8 cellular contexts compared by ENCODE assay signal in genomic region chr21:45549670-45550463, GRCh38. TPM values are rescaled to one million over a fixed set of nuclear protein-coding genes. Genes with fewer than 3 reads are reported as not detected.
DNase-seq lines count a peak whose midpoint lies in the region; ATAC-seq, FAIRE-seq and TF ChIP-seq lines count a peak whose summit lies in the region.

No MANE protein-coding gene starts in this region.

- no peak for FAIRE-seq in endothelial cell of umbilical vein (lab: Jason Lieb, UNC)

- H3K27ac Mint-ChIP-seq in IgD-negative memory B cell, result peak overlapping the region in 1 of 3 donors; percentile 92

- H4K20me1 ChIP-seq in endothelial cell of umbilical vein (replicated peaks; ENCODE audit: control insufficient read depth, extremely low read depth, insufficient read depth, low read length), result no peaks in the 10 kb centered on the region

- no peaks in the 10 kb centered on the region for H3K27me3 Mint-ChIP-seq in IgD-negative memory B cell

- no peak overlapping the region for H3K4me2 ChIP-seq in endothelial cell of umbilical vein (ENCODE audit: insufficient read depth, low read length)

- BruUV-seq in endothelial cell of umbilical vein (replicated peaks; lab: Mats Ljungman, UMichigan), result no TSS peak

- POLR2A ChIA-PET in endothelial cell of umbilical vein (lab: Charles Lee), result no interaction called here

- H2AFZ ChIP-seq in endothelial cell of umbilical vein (ENCODE audit: low read depth, low read length), result peak overlapping the region; percentile 69

- H3K79me2 ChIP-seq in endothelial cell of umbilical vein (ENCODE audit: control insufficient read depth, insufficient read depth, low read length), result no peaks in the 10 kb centered on the region

- H3K4me1 ChIP-seq in right atrium auricular region (peaks cover 0 to 5% of the 10 kb centered on the region in 2 donors), endothelial cell of umbilical vein (ENCODE audit: control insufficient read depth, extremely low read depth, insufficient read depth, low read length) (peaks cover 23% of the 10 kb centered on the region), upper lobe of left lung (peaks cover 0 to 31% (median 11%) of the 10 kb centered on the region in 4 donors)

- DNase-seq in cardiac septum (ENCODE audit: low spot score) (peak; percentile 82), right atrium auricular region (ENCODE audit: low spot score) (no peak), endothelial cell of umbilical vein (ENCODE audit: low read depth, low spot score) (no peak), upper lobe of left lung (peak in 1 of 2 donors; percentile 63), ACHN (no peak)
- DNase-seq in NK-92 treated with Interleukin-12 subunit alpha and Interleukin-12 subunit beta, amount 100 ng/mL, for 24 hours (lab: John Stamatoyannopoulos, UW), result no peak

- no peaks in the 10 kb centered on the region for H3K36me3 Mint-ChIP-seq in IgD-negative memory B cell

- H3K9me3 ChIP-seq in right atrium auricular region (no peaks in the 10 kb centered on the region), endothelial cell of umbilical vein (replicated peaks; ENCODE audit: control insufficient read depth, insufficient read depth, low read length) (no peaks in the 10 kb centered on the region), upper lobe of left lung (no peaks in the 10 kb centered on the region)

- H3K4me3 Mint-ChIP-seq in IgD-negative memory B cell, result peak overlapping the region; percentile 54 to 83 (median 64)

- no peak for ATAC-seq in upper lobe of left lung (ENCODE audit: low FRiP score in 2 of 2)
- no peak for ATAC-seq in HG02571 (IDR thresholded peaks at IDR 0.05; ENCODE audit: unreplicated experiment)

- H3K9ac ChIP-seq in endothelial cell of umbilical vein (replicated peaks; ENCODE audit: extremely low read depth, insufficient read depth, low read length), result no peak overlapping the region

- in situ Hi-C loops in ACHN (cut with HindIII; ENCODE audit: low pct_ligation_motif_present, low pct_unique_long_range_greater_than_20kb, low sequenced_read_pairs), result no loop called here

- TF ChIP-seq CTCF in right atrium auricular region (IDR thresholded peaks at IDR 0.05) (no peak), endothelial cell of umbilical vein (IDR thresholded peaks at IDR 0.05; ENCODE audit: extremely low read depth in 1 of 2, insufficient read depth in 1 of 2, low read depth in 1 of 2, low read length in 2 of 2) (no peak), upper lobe of left lung (IDR thresholded peaks at IDR 0.05) (no peak)

- H3K4me1 Mint-ChIP-seq in IgD-negative memory B cell, result peaks cover 25 to 31% (median 28%) of the 10 kb centered on the region in 3 donors

- TF ChIP-seq POLR2A in endothelial cell of umbilical vein (IDR thresholded peaks at IDR 0.05; ENCODE audit: low read depth, low read length) (no peak), upper lobe of left lung (IDR thresholded peaks at IDR 0.05) (no peak)

- CTCF ChIA-PET in endothelial cell of umbilical vein (lab: Charles Lee), result no interaction called here

- no peaks in the 10 kb centered on the region for H3K36me3 ChIP-seq in right atrium auricular region
- H3K36me3 ChIP-seq in endothelial cell of umbilical vein (ENCODE audit: control insufficient read depth in 2 of 2, extremely low read depth in 1 of 2, insufficient read depth in 2 of 2, low read length in 2 of 2), result no peaks in the 10 kb centered on the region
- no peaks in the 10 kb centered on the region for H3K36me3 ChIP-seq in upper lobe of left lung

- no peak for TF ChIP-seq EP300 in upper lobe of left lung (IDR thresholded peaks at IDR 0.05)

- 71 to 81% methylated on average over 9 to 14 of the region's 15 CpGs for WGBS in upper lobe of left lung, 2 donors

- H3K27me3 ChIP-seq in right atrium auricular region (no peaks in the 10 kb centered on the region), endothelial cell of umbilical vein (ENCODE audit: control insufficient read depth in 2 of 2, insufficient read depth in 2 of 2, low read length in 2 of 2) (no peaks in the 10 kb centered on the region), upper lobe of left lung (no peaks in the 10 kb centered on the region)

- dilution Hi-C loops in endothelial cell of umbilical vein (cut with MboI; ENCODE audit: extremely low pct_ligation_motif_present, low sequenced_read_pairs), result no loop called here

- no peaks in the 10 kb centered on the region for H3K9me3 Mint-ChIP-seq in IgD-negative memory B cell

- H3K9me1 ChIP-seq in endothelial cell of umbilical vein (replicated peaks; ENCODE audit: control insufficient read depth, extremely low read depth, insufficient read depth, low read length), result no peaks in the 10 kb centered on the region

- H3K4me3 ChIP-seq in right atrium auricular region (no peak overlapping the region), endothelial cell of umbilical vein (replicated peaks in 1 of 3; ENCODE audit: insufficient read depth in 1 of 3, low read depth in 1 of 3, low read length in 3 of 3) (no peak overlapping the region), upper lobe of left lung (no peak overlapping the region)

- H3K27ac ChIP-seq in right atrium auricular region (no peak overlapping the region), endothelial cell of umbilical vein (ENCODE audit: insufficient read depth, low read depth, low read length) (peak overlapping the region; percentile 13), upper lobe of left lung (peak overlapping the region; percentile 76 to 85 (median 81))

- intact Hi-C loops in cardiac septum (cut with DNase I), result no loop called here
- intact Hi-C loops in endothelial cell of umbilical vein (cut with micrococcal nuclease), result loop anchor here (2.0 kb wide), 1 partner anchor 257 kb away; no protein-coding TSS in a partner anchor

TF ChIP-seq in endothelial cell of umbilical vein, 7 proteins besides CTCF, POLR2A, EP300 and RAD21:
- no peak for TF ChIP-seq EZH2 (IDR thresholded peaks at IDR 0.05; ENCODE audit: borderline replicate concordance, low read depth, low read length, severe bottlenecking)
- TF ChIP-seq GATA2 (IDR thresholded peaks at IDR 0.05; ENCODE audit: insufficient read depth, insufficient read length, low read depth, low read length), result no peak
- no peak for TF ChIP-seq POLR2AphosphoS5 (IDR thresholded peaks at IDR 0.05; ENCODE audit: insufficient read depth, low read depth, low read length)
- TF ChIP-seq JUN (IDR thresholded peaks at IDR 0.05; ENCODE audit: borderline replicate concordance, insufficient read depth, insufficient read length, low read depth), result no peak
- TF ChIP-seq, protein P1, sequence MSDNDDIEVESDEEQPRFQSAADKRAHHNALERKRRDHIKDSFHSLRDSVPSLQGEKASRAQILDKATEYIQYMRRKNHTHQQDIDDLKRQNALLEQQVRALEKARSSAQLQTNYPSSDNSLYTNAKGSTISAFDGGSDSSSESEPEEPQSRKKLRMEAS (IDR thresholded peaks at IDR 0.05; ENCODE audit: insufficient read depth, insufficient read length), result no peak
- TF ChIP-seq MYC (IDR thresholded peaks at IDR 0.05; ENCODE audit: low read depth, low read length), result no peak
- TF ChIP-seq FOS (IDR thresholded peaks at IDR 0.05; ENCODE audit: borderline replicate concordance, insufficient read depth, low read length), result no peak

RNA-seq across cellular contexts. Expression of gene SLC19A1, which starts 7.6 kb away (rescaled TPM):
- total RNA-seq in cardiac septum (2.7 TPM), right atrium auricular region (1 to 10 TPM; 2.2 to 5.3 TPM), endothelial cell of umbilical vein (54.6 and 58.9 TPM in 2 replicates), upper lobe of left lung (10 to 100 TPM; 36.4 to 75.6 (median 49.9) TPM)
- polyA plus RNA-seq in IgD-negative memory B cell (15.2 TPM), endothelial cell of umbilical vein (36.3 and 55.0 TPM in 2 replicates)
- polyA plus RNA-seq in endothelial cell of umbilical vein (2011; cell fraction: cytosol; rRNA removed), result 16.9 and 19.9 TPM in 2 replicates
- 18.7 and 21.4 TPM in 2 replicates for polyA plus RNA-seq in endothelial cell of umbilical vein (2011; cell fraction: nucleus; rRNA removed)
- 32.8 and 34.1 TPM in 2 replicates for polyA plus RNA-seq in endothelial cell of umbilical vein (2012)
- polyA minus RNA-seq in endothelial cell of umbilical vein, result 26.8 and 29.9 TPM in 2 replicates
- polyA minus RNA-seq in endothelial cell of umbilical vein (2011; cell fraction: cytosol; rRNA and poly(A)+ RNA removed), result 39.4 TPM
- 14.9 and 17.1 TPM in 2 replicates for polyA minus RNA-seq in endothelial cell of umbilical vein (2011; cell fraction: nucleus; rRNA and poly(A)+ RNA removed)

Comparison
In these comparisons a context has a peak if more than half of its experiments do, and no peak if none do; other contexts are left out.
1. H3K27ac ChIP-seq: peak in endothelial cell of umbilical vein (single experiment) and upper lobe of left lung (4 of 4); none in right atrium auricular region (0 of 2).